Comparison of ENCODE assay signal across 39 cellular contexts in genomic region chr7:129277629-129278028, GRCh38.
"Had no signal": no experiment of that assay in that cellular context is flagged by ENCODE, and none has a peak within 500 bp of the region (broad histone marks: within the 10 kb centered on the region; RNA-seq: fewer than 3 reads in every experiment).

No MANE protein-coding gene starts in this region.

- FAIRE-seq: astrocyte, bronchial epithelial cell, colon had no signal

- H3K4me1 Mint-ChIP-seq: activated naive CD4-positive, alpha-beta T cell treated with anti-CD3 and anti-CD28 coated beads, Interleukin-2, amount 10 ng/mL, durations not matched to agents 7 days and 5 days; activated naive CD4-positive, alpha-beta T cell treated with anti-CD3 and anti-CD28 coated beads, Interleukin-2, amount 50 U/mL, for 24 hours; activated T-helper 17 cell treated with anti-CD3 and anti-CD28 coated beads, Interleukin-2, amount 50 U/mL, for 72 hours; central memory CD8-positive, alpha-beta T cell had no signal

- H3K9me3 ChIP-seq: ascending aorta, body of pancreas had no signal

- H3K4me3 Mint-ChIP-seq: activated naive CD4-positive, alpha-beta T cell treated with anti-CD3 and anti-CD28 coated beads for 36 hours; activated naive CD4-positive, alpha-beta T cell treated with anti-CD3 and anti-CD28 coated beads, Interleukin-2, amount 10 ng/mL, durations not matched to agents 7 days and 5 days; activated naive CD4-positive, alpha-beta T cell treated with anti-CD3 and anti-CD28 coated beads, Interleukin-2, amount 50 U/mL, for 24 hours; activated naive CD8-positive, alpha-beta T cell; activated naive CD8-positive, alpha-beta T cell treated with anti-CD3 and anti-CD28 coated beads for 36 hours; activated naive CD8-positive, alpha-beta T cell treated with anti-CD3 and anti-CD28 coated beads, Interleukin-2, amount 10 ng/mL, durations not matched to agents 7 days and 5 days; activated naive CD8-positive, alpha-beta T cell treated with anti-CD3 and anti-CD28 coated beads, Interleukin-2, amount 50 U/mL, for 24 hours; activated T-cell treated with anti-CD3 and anti-CD28 coated beads, Interleukin-2, amount 50 U/mL, for 4 hours; activated T-cell treated with anti-CD3 and anti-CD28 coated beads, Interleukin-2, amount 50 U/mL, for 72 hours; activated T-helper 1 cell treated with anti-CD3 and anti-CD28 coated beads, Interleukin-12 subunit alpha, Interleukin-12 subunit beta, Interleukin-2, Interleukin-4 antibody, amounts not matched to agents 30 ng/mL and 10 ng/mL and 1 ng/mL, durations not matched to agents 14 hours and 24 hours and 36 hours; activated T-helper 17 cell treated with anti-CD3 and anti-CD28 coated beads, Interleukin-2, amount 50 U/mL, for 72 hours; brain; central memory CD8-positive, alpha-beta T cell had no signal

- H3K36me3 ChIP-seq: adrenal gland, brain microvascular endothelial cell, breast epithelium, cardiac muscle cell had no signal

- ATAC-seq: activated naive CD4-positive, alpha-beta T cell treated with anti-CD3 and anti-CD28 coated beads, Interleukin-2, amount 50 U/mL, for 72 hours; activated naive CD8-positive, alpha-beta T cell treated with anti-CD3 and anti-CD28 coated beads, Interleukin-2, amount 50 U/mL, for 24 hours; activated T-cell treated with anti-CD3 and anti-CD28 coated beads, Interleukin-2, amount 50 U/mL, for 4 hours; activated T-cell treated with anti-CD3 and anti-CD28 coated beads, Interleukin-2, amount 50 U/mL, for 72 hours; activated T-helper 17 cell treated with anti-CD3 and anti-CD28 coated beads, Interleukin-2, amount 50 U/mL, for 72 hours; body of pancreas had no signal

- H3K36me3 Mint-ChIP-seq: activated naive CD4-positive, alpha-beta T cell treated with anti-CD3 and anti-CD28 coated beads, Interleukin-2, amount 10 ng/mL, durations not matched to agents 7 days and 5 days had no signal

- H3K9me3 Mint-ChIP-seq: activated naive CD4-positive, alpha-beta T cell treated with anti-CD3 and anti-CD28 coated beads for 36 hours; activated naive CD4-positive, alpha-beta T cell treated with anti-CD3 and anti-CD28 coated beads, Interleukin-2, amount 10 ng/mL, durations not matched to agents 7 days and 5 days; activated naive CD4-positive, alpha-beta T cell treated with anti-CD3 and anti-CD28 coated beads, Interleukin-2, amount 50 U/mL, for 24 hours; activated naive CD4-positive, alpha-beta T cell treated with anti-CD3 and anti-CD28 coated beads, Interleukin-2, amount 50 U/mL, for 72 hours; activated naive CD8-positive, alpha-beta T cell treated with anti-CD3 and anti-CD28 coated beads for 36 hours; activated naive CD8-positive, alpha-beta T cell treated with anti-CD3 and anti-CD28 coated beads, Interleukin-2, amount 10 ng/mL, durations not matched to agents 7 days and 5 days; activated naive CD8-positive, alpha-beta T cell treated with anti-CD3 and anti-CD28 coated beads, Interleukin-2, amount 50 U/mL, for 24 hours; activated T-cell treated with anti-CD3 and anti-CD28 coated beads, Interleukin-2, amount 50 U/mL, for 4 hours; activated T-cell treated with anti-CD3 and anti-CD28 coated beads, Interleukin-2, amount 50 U/mL, for 72 hours; activated T-helper 1 cell treated with anti-CD3 and anti-CD28 coated beads, Interleukin-12 subunit alpha, Interleukin-12 subunit beta, Interleukin-2, Interleukin-4 antibody, amounts not matched to agents 30 ng/mL and 10 ng/mL and 1 ng/mL, durations not matched to agents 14 hours and 24 hours and 36 hours; activated T-helper 17 cell treated with anti-CD3 and anti-CD28 coated beads, Interleukin-2, amount 50 U/mL, for 72 hours; activated T-helper 2 cell treated with anti-CD3 and anti-CD28 coated beads, Interferon-gamma antibody, Interleukin-2, Interleukin-4, amounts not matched to agents 10 μg/mL and 5 μg/mL and 100 μg/mL, durations not matched to agents 14 hours and 24 hours and 36 hours; central memory CD8-positive, alpha-beta T cell had no signal

- H3K27ac ChIP-seq: adrenal gland, ascending aorta, body of pancreas, brain microvascular endothelial cell, breast epithelium, cardiac muscle cell had no signal

- H3K27ac Mint-ChIP-seq: activated naive CD4-positive, alpha-beta T cell treated with anti-CD3 and anti-CD28 coated beads for 36 hours; activated naive CD4-positive, alpha-beta T cell treated with anti-CD3 and anti-CD28 coated beads, Interleukin-2, amount 10 ng/mL, durations not matched to agents 7 days and 5 days; activated naive CD4-positive, alpha-beta T cell treated with anti-CD3 and anti-CD28 coated beads, Interleukin-2, amount 50 U/mL, for 24 hours; activated naive CD4-positive, alpha-beta T cell treated with anti-CD3 and anti-CD28 coated beads, Interleukin-2, amount 50 U/mL, for 72 hours; activated naive CD8-positive, alpha-beta T cell; activated naive CD8-positive, alpha-beta T cell treated with anti-CD3 and anti-CD28 coated beads for 36 hours; activated naive CD8-positive, alpha-beta T cell treated with anti-CD3 and anti-CD28 coated beads, Interleukin-2, amount 10 ng/mL, durations not matched to agents 7 days and 5 days; activated naive CD8-positive, alpha-beta T cell treated with anti-CD3 and anti-CD28 coated beads, Interleukin-2, amount 50 U/mL, for 24 hours; activated T-cell treated with anti-CD3 and anti-CD28 coated beads, Interleukin-2, amount 50 U/mL, for 72 hours; activated T-helper 1 cell treated with anti-CD3 and anti-CD28 coated beads, Interleukin-12 subunit alpha, Interleukin-12 subunit beta, Interleukin-2, Interleukin-4 antibody, amounts not matched to agents 30 ng/mL and 10 ng/mL and 1 ng/mL, durations not matched to agents 14 hours and 24 hours and 36 hours; activated T-helper 17 cell treated with anti-CD3 and anti-CD28 coated beads, Interleukin-2, amount 50 U/mL, for 72 hours; activated T-helper 2 cell treated with anti-CD3 and anti-CD28 coated beads, Interferon-gamma antibody, Interleukin-2, Interleukin-4, amounts not matched to agents 10 μg/mL and 5 μg/mL and 100 μg/mL, durations not matched to agents 14 hours and 24 hours and 36 hours; brain had no signal

- H3K27me3 Mint-ChIP-seq: activated naive CD4-positive, alpha-beta T cell treated with anti-CD3 and anti-CD28 coated beads, Interleukin-2, amount 10 ng/mL, durations not matched to agents 7 days and 5 days; activated naive CD4-positive, alpha-beta T cell treated with anti-CD3 and anti-CD28 coated beads, Interleukin-2, amount 50 U/mL, for 24 hours; activated naive CD8-positive, alpha-beta T cell; activated naive CD8-positive, alpha-beta T cell treated with anti-CD3 and anti-CD28 coated beads for 36 hours; activated naive CD8-positive, alpha-beta T cell treated with anti-CD3 and anti-CD28 coated beads, Interleukin-2, amount 10 ng/mL, durations not matched to agents 7 days and 5 days; activated naive CD8-positive, alpha-beta T cell treated with anti-CD3 and anti-CD28 coated beads, Interleukin-2, amount 50 U/mL, for 24 hours; activated T-helper 17 cell treated with anti-CD3 and anti-CD28 coated beads, Interleukin-2, amount 50 U/mL, for 72 hours; brain; central memory CD8-positive, alpha-beta T cell had no signal

- H3K27me3 ChIP-seq: adrenal gland, ascending aorta, body of pancreas, brain microvascular endothelial cell, breast epithelium, cardiac muscle cell had no signal

- H3K4me3 ChIP-seq: adrenal gland, ascending aorta, body of pancreas, breast epithelium, cardiac muscle cell had no signal

- H3K4me1 ChIP-seq: adrenal gland, ascending aorta, body of pancreas, breast epithelium had no signal

- DNase-seq: activated effector memory CD4-positive, alpha-beta T cell treated with anti-CD3 and anti-CD28 coated beads, Interleukin-2, amount 50 U/mL, for 16 hours; activated effector memory CD4-positive, alpha-beta T cell treated with Interleukin-2 at 50 U/mL for 16 hours; activated gamma-delta T cell; activated gamma-delta T cell treated with Interleukin-2 at 50 U/mL for 16 hours; activated naive CD4-positive, alpha-beta T cell; activated naive CD4-positive, alpha-beta T cell treated with anti-CD3 and anti-CD28 coated beads for 36 hours; activated naive CD4-positive, alpha-beta T cell treated with anti-CD3 and anti-CD28 coated beads, Interleukin-2, amount 10 ng/mL, durations not matched to agents 7 days and 5 days; activated naive CD4-positive, alpha-beta T cell treated with anti-CD3 and anti-CD28 coated beads, Interleukin-2, amount 50 U/mL, for 16 hours; activated naive CD4-positive, alpha-beta T cell treated with Interleukin-2 at 50 U/mL for 16 hours; activated naive CD8-positive, alpha-beta T cell treated with anti-CD3 and anti-CD28 coated beads for 36 hours; activated naive CD8-positive, alpha-beta T cell treated with anti-CD3 and anti-CD28 coated beads, Interleukin-2, amount 10 ng/mL, durations not matched to agents 7 days and 5 days; activated naive CD8-positive, alpha-beta T cell treated with anti-CD3 and anti-CD28 coated beads, Interleukin-2, amount 50 U/mL, for 24 hours; activated T-cell treated with anti-CD3 and anti-CD28 coated beads, Interleukin-2, amount 50 U/mL, for 4 hours; activated T-cell treated with anti-CD3 and anti-CD28 coated beads, Interleukin-2, amount 50 U/mL, for 48 hours; activated T-cell treated with anti-CD3 and anti-CD28 coated beads, Interleukin-2, amount 50 U/mL, for 72 hours; adrenal gland; amniotic stem cell; amygdala; anterior cingulate cortex; aorta; body of pancreas; brain microvascular endothelial cell; caudate nucleus; central memory CD4-positive, alpha-beta T cell; cerebellar nuclear complex had no signal
